Comparison of ENCODE assay signal across 17 cellular contexts in the genomic region with DNA sequence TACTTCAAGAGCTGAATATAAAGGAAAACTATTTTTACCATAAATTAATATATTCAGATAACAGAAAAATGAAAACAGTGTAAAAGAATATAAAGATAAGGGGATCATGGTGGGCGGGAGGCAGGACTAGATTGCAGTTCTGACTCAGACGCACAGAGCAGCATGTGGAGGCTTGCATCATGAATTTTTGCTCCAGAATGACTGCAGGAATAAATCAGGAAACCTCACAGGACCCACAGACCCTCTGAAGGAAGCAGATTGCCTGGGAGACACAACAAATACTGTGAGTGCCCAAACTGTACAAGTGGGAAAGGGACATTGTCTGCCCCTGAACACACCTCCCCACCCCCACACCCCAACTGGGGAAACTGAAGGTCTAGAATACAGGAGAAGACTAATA. TPM values are rescaled to one million over a fixed set of nuclear protein-coding genes. Genes with fewer than 3 reads are reported as not detected.
DNase-seq lines count a peak whose midpoint lies in the region; ATAC-seq and TF ChIP-seq lines count a peak whose summit lies in the region.
"Had no signal": no experiment of that assay in that cellular context is flagged by ENCODE, and none has a peak within 500 bp of the region (broad histone marks: within the 10 kb centered on the region; RNA-seq: fewer than 3 reads in every experiment).

No MANE protein-coding gene starts in this region.

- intact Hi-C loops in left lung (cut with DNase I): no loop called here

- H3F3A ChIP-seq in Loucy (ENCODE audit: low read depth): no peaks in the 10 kb centered on the region

- no peaks in the 10 kb centered on the region for H3K9me2 ChIP-seq in Loucy (replicated peaks; ENCODE audit: low read depth, low read length)

- H3K9me3 ChIP-seq in BLaER1: peaks cover 61% of the 10 kb centered on the region
- peaks cover 18% of the 10 kb centered on the region; the same call in 1 of the 2 replicates for H3K9me3 ChIP-seq in Loucy (ENCODE audit: insufficient read depth, low read depth, low read length)
- H3K9me3 ChIP-seq in left lung: peaks cover 0 to 18% of the 10 kb centered on the region in 2 donors
- H3K9me3 ChIP-seq in CD8-positive, alpha-beta memory T cell (ENCODE audit: low read length): no peaks in the 10 kb centered on the region
- H3K9me3 ChIP-seq: adrenal gland had no signal

- H3K9me3 Mint-ChIP-seq in CD8-positive, alpha-beta memory T cell: peaks cover 14 to 39% (median 31%) of the 10 kb centered on the region in 5 donors

- peaks cover 22% of the 10 kb centered on the region for H3K4me1 ChIP-seq in BLaER1
- H3K4me1 ChIP-seq in Loucy (ENCODE audit: insufficient read depth, low read length, poor library complexity, severe bottlenecking): peaks cover 33% of the 10 kb centered on the region
- H3K4me1 ChIP-seq in left lung: no peaks in the 10 kb centered on the region
- H3K4me1 ChIP-seq in CD8-positive, alpha-beta memory T cell (ENCODE audit: insufficient read depth, low read length): no peaks in the 10 kb centered on the region
- H3K4me1 ChIP-seq: adrenal gland had no signal

- no peaks in the 10 kb centered on the region for H3K27me3 ChIP-seq in BLaER1
- H3K27me3 ChIP-seq in Loucy (ENCODE audit: insufficient read depth, low read length, poor library complexity, severe bottlenecking): no peaks in the 10 kb centered on the region
- H3K27me3 ChIP-seq in brain microvascular endothelial cell (replicated peaks): no peaks in the 10 kb centered on the region
- no peaks in the 10 kb centered on the region for H3K27me3 ChIP-seq in left lung
- peaks cover 3% of the 10 kb centered on the region for H3K27me3 ChIP-seq in CD8-positive, alpha-beta memory T cell (ENCODE audit: insufficient read depth, low read length, poor library complexity, severe bottlenecking)
- H3K27me3 ChIP-seq: adrenal gland had no signal

- in situ Hi-C loops in brain microvascular endothelial cell (cut with HindIII; ENCODE audit: low pct_ligation_motif_present, low sequenced_read_pairs): no loop called here

- ATAC-seq in left lung: no peak
- ATAC-seq: activated T-cell treated with anti-CD3 and anti-CD28 coated beads, Interleukin-2, amount 50 U/mL, for 72 hours; naive thymus-derived CD8-positive, alpha-beta T cell had no signal

- H3K4me3 Mint-ChIP-seq in CD8-positive, alpha-beta memory T cell: no peak overlapping the region
- H3K4me3 Mint-ChIP-seq: activated T-cell treated with anti-CD3 and anti-CD28 coated beads, Interleukin-2, amount 50 U/mL, for 72 hours; naive thymus-derived CD8-positive, alpha-beta T cell had no signal

- POLR2A ChIA-PET in CD8-positive, alpha-beta memory T cell (lab: Charles Lee): no interaction called here

- H3K27ac ChIP-seq in BLaER1 (0 out of 2 replicates have a peak overlapping the region, but pooled peaks have one; percentile 23), brain microvascular endothelial cell (peak overlapping the region; percentile 86), left lung (no peak overlapping the region)
- H3K27ac ChIP-seq in CD8-positive, alpha-beta memory T cell (ENCODE audit: low read depth, low read length): no peak overlapping the region
- H3K27ac ChIP-seq: adrenal gland, coronary artery had no signal

- peak overlapping the region in 2 of 8 donors; percentile 13 to 74 for H3K27ac Mint-ChIP-seq in CD8-positive, alpha-beta memory T cell
- H3K27ac Mint-ChIP-seq: activated T-cell treated with anti-CD3 and anti-CD28 coated beads, Interleukin-2, amount 50 U/mL, for 72 hours had no signal

- TF ChIP-seq CTCF in Loucy (conservative IDR thresholded peaks at IDR 0.05; ENCODE audit: low read length): no peak
- no peak for TF ChIP-seq CTCF in brain microvascular endothelial cell (IDR thresholded peaks at IDR 0.05; ENCODE audit: low read depth, low read length, missing control alignments)
- TF ChIP-seq CTCF in left lung (IDR thresholded peaks at IDR 0.05): no peak

- no peaks in the 10 kb centered on the region for H4K20me1 ChIP-seq in BLaER1
- no peaks in the 10 kb centered on the region for H4K20me1 ChIP-seq in Loucy (ENCODE audit: insufficient read depth, low read length, poor library complexity, severe bottlenecking)

- no peaks in the 10 kb centered on the region for H3K36me3 ChIP-seq in BLaER1
- no peaks in the 10 kb centered on the region for H3K36me3 ChIP-seq in Loucy (ENCODE audit: insufficient read depth, low read length)
- no peaks in the 10 kb centered on the region for H3K36me3 ChIP-seq in brain microvascular endothelial cell (replicated peaks)
- no peaks in the 10 kb centered on the region for H3K36me3 ChIP-seq in left lung
- H3K36me3 ChIP-seq in CD8-positive, alpha-beta memory T cell (ENCODE audit: insufficient read depth, low read length): no peaks in the 10 kb centered on the region
- H3K36me3 ChIP-seq: adrenal gland had no signal

- CTCF ChIA-PET in CD8-positive, alpha-beta memory T cell (lab: Charles Lee): no interaction called here

- H3K79me2 ChIP-seq in Loucy (ENCODE audit: insufficient read depth, low read length): no peaks in the 10 kb centered on the region

- peak overlapping the region; percentile 80; the same call in 1 of the 2 replicates for H2AFZ ChIP-seq in Loucy (ENCODE audit: low read length)

- H3K4me2 ChIP-seq in BLaER1 (peak overlapping the region; percentile 13; the same call in 1 of the 2 replicates), Loucy (ENCODE audit: low read depth, low read length, poor library complexity, severe bottlenecking) (peak overlapping the region; percentile 14)

- peak; percentile 91 for DNase-seq in brain microvascular endothelial cell
- peak; percentile 74 for DNase-seq in iris pigment epithelial cell (ENCODE audit: low read depth)
- DNase-seq in left lung: no peak
- no peak for DNase-seq in NCI-H510A (lab: John Stamatoyannopoulos, UW)
- DNase-seq in CD8-positive, alpha-beta memory T cell: no peak
- no peak for DNase-seq in stimulated activated naive CD4-positive, alpha-beta T cell (lab: John Stamatoyannopoulos, UW)
- DNase-seq: activated CD4-positive, alpha-beta T cell treated with anti-CD3 and anti-CD28 coated beads, Interleukin-2, amount 50 U/mL, for 48 hours; activated T-cell treated with anti-CD3 and anti-CD28 coated beads, Interleukin-2, amount 50 U/mL, for 72 hours; adrenal gland; naive thymus-derived CD8-positive, alpha-beta T cell; NCI-H2107; NK-92 treated with Interleukin-12 subunit alpha and Interleukin-12 subunit beta, amount 100 ng/mL, for 24 hours had no signal

- H3K9ac ChIP-seq in BLaER1: no peak overlapping the region
- peak overlapping the region; percentile 28 for H3K9ac ChIP-seq in Loucy (ENCODE audit: low read depth, low read length, poor library complexity, severe bottlenecking)

- peaks cover 11 to 25% of the 10 kb centered on the region in 2 donors for H3K27me3 Mint-ChIP-seq in CD8-positive, alpha-beta memory T cell

- no peak overlapping the region for H3K4me3 ChIP-seq in BLaER1
- H3K4me3 ChIP-seq in Loucy (ENCODE audit: low read length, poor library complexity, severe bottlenecking): no peak overlapping the region
- no peak overlapping the region for H3K4me3 ChIP-seq in brain microvascular endothelial cell (ENCODE audit: low read depth, low read length)
- H3K4me3 ChIP-seq in left lung: no peak overlapping the region
- H3K4me3 ChIP-seq in CD8-positive, alpha-beta memory T cell (ENCODE audit: low read length): no peak overlapping the region
- H3K4me3 ChIP-seq: adrenal gland, coronary artery had no signal

- peaks cover 15 to 18% (median 18%) of the 10 kb centered on the region in 3 donors for H3K4me1 Mint-ChIP-seq in CD8-positive, alpha-beta memory T cell

- H3K36me3 Mint-ChIP-seq in CD8-positive, alpha-beta memory T cell: peaks cover 0 to 49% (median 7%) of the 10 kb centered on the region in 3 donors

RNA-seq across cellular contexts. Expression of a gene that starts 19.2 kb away (rescaled TPM):
- under 1 TPM; 0.35 to 0.47 TPM for total RNA-seq in left lung
- not detected for total RNA-seq in CD8-positive, alpha-beta memory T cell
- polyA plus RNA-seq in CD8-positive, alpha-beta memory T cell: 0.07 TPM
- total RNA-seq: activated T-cell treated with anti-CD3 and anti-CD28 coated beads, Interleukin-2, amount 50 U/mL, for 72 hours; esophagus mucosa; HepG2; naive thymus-derived CD8-positive, alpha-beta T cell had no signal
- polyA plus RNA-seq: HepG2; naive thymus-derived CD8-positive, alpha-beta T cell had no signal

Comparison
In these comparisons a context has a peak if more than half of its experiments do, and no peak if none do; other contexts are left out.
1. H3K27ac ChIP-seq: peak in BLaER1 (single experiment) and brain microvascular endothelial cell (single experiment); none in left lung (0 of 2) and CD8-positive, alpha-beta memory T cell (single experiment).
2. DNase-seq: peak in brain microvascular endothelial cell (single experiment) and iris pigment epithelial cell (single experiment); none in left lung (0 of 2), NCI-H510A (single experiment), CD8-positive, alpha-beta memory T cell (0 of 5) and stimulated activated naive CD4-positive, alpha-beta T cell (0 of 6).